39 cellular contexts compared by ENCODE assay signal in the genomic region with DNA sequence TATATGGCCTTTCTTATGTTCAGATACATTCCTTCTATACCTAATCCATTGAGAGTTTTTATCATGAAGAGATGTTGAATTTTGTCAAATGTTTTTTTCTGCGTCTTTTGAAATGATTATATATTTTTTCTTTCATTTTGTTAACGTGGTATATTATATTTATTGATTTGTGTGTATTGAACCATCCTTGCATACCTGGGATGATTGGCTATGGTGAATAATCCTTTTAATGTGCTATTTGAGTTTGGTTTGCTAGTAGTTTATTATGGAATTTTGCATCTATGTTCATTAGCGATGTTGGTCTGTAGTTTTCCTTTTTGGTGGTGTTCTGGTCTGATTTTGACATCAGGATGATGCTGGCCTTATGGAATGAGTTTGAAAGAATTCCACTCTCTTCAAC. TPM values are rescaled to one million over a fixed set of nuclear protein-coding genes. Genes with fewer than 3 reads are reported as not detected.
"Had no signal": no experiment of that assay in that cellular context is flagged by ENCODE, and none has a peak within 500 bp of the region (broad histone marks: within the 10 kb centered on the region; RNA-seq: fewer than 3 reads in every experiment).

No MANE protein-coding gene starts in this region.

- DNase-seq: Karpas-422, Kasumi-1, MG63, MM.1S, MV-4-11, NCI-H1048, NCI-H1092, NCI-H1092 treated with DMSO at 0.1 percent for 48 hours, NCI-H1105, NCI-H1105 treated with DMSO at 0.1 percent for 48 hours, NCI-H1417, NCI-H1417 treated with DMSO at 0.1 percent for 48 hours, NCI-H1436, NCI-H1436 treated with DMSO at 0.1 percent for 48 hours, NCI-H146, NCI-H1694, NCI-H1694 treated with DMSO at 0.1 percent for 48 hours, NCI-H187, NCI-H187 treated with DMSO at 0.1 percent for 48 hours, NCI-H1930, NCI-H2029, NCI-H2029 treated with DMSO at 0.1 percent for 48 hours, NCI-H2081, NCI-H2081 treated with DMSO at 0.1 percent for 48 hours, NCI-H2107, NCI-H2171, NCI-H2171 treated with DMSO at 0.1 percent for 48 hours, NCI-H2227 treated with DMSO at 0.1 percent for 48 hours, NCI-H226, NCI-H345, NCI-H446, NCI-H446 treated with DMSO at 0.1 percent for 48 hours, NCI-H510A, NCI-H510A treated with DMSO at 0.1 percent for 48 hours, NCI-H524 had no signal

- H3K36me3 ChIP-seq: MG63 had no signal

- H3K4me3 ChIP-seq: MG63 had no signal

RNA-seq across cellular contexts. Expression of gene IL36G, which starts 11.8 kb away (rescaled TPM):
- total RNA-seq: LHCN-M2, M059J, MCF 10A, NCI-H460 had no signal

RNA-seq across cellular contexts. Expression of gene IL36A, which starts 15.6 kb away (rescaled TPM):
- total RNA-seq: LHCN-M2, M059J, MCF 10A, NCI-H460 had no signal
